Comparison of ENCODE assay signal across 19 cellular contexts in the genomic region with DNA sequence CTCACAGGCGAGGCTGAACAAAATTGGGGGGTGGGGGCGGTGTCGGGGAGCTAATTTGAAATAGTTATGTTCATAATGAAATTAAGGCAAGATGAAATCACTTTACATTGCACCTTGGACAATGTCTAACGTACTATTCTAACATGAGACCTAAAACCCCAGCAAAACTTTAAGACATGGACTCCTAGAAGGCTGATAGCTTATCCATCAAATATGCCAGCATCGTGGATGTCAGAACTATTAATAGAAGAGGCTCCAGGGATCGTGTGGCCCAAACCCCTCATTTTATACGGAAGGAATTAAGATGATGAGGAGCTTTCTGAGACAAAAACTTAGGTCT.
"Had no signal": no experiment of that assay in that cellular context is flagged by ENCODE, and none has a peak within 500 bp of the region (broad histone marks: within the 10 kb centered on the region; RNA-seq: fewer than 3 reads in every experiment).

No MANE protein-coding gene starts in this region.

- H3K9me3 ChIP-seq: esophagus squamous epithelium, psoas muscle, spleen, thoracic aorta, transverse colon had no signal

- ATAC-seq: effector memory CD8-positive, alpha-beta T cell; naive thymus-derived CD4-positive, alpha-beta T cell; psoas muscle; right cardiac atrium; stimulated activated memory B cell treated with anti-CD40 and anti-IgM and Interleukin-4, amounts not matched to agents 10 μg/mL and 1 μg/mL and 100 μg/mL, for 72 hours; stimulated activated naive CD8-positive, alpha-beta T cell treated with anti-CD3 and anti-CD28 coated beads, Interleukin-15, Interleukin-2, amounts not matched to agents 100 U/mL and 50 U/mL, for 24 hours had no signal

- H3K27ac ChIP-seq: esophagus squamous epithelium, psoas muscle, skin epidermis, spleen, thoracic aorta, transverse colon had no signal

- H3K4me3 ChIP-seq: esophagus squamous epithelium, psoas muscle, skin epidermis, spleen, thoracic aorta, transverse colon had no signal

- DNase-seq: cortex of kidney; effector memory CD8-positive, alpha-beta T cell; erythroblast; esophagus squamous epithelium; foreskin melanocyte; mesenchymal stem cell; midbrain; naive thymus-derived CD4-positive, alpha-beta T cell; nephron progenitor cell; nucleus accumbens; psoas muscle; right cardiac atrium; spleen; stimulated activated CD4-positive, alpha-beta T cell treated with anti-CD3 and anti-CD28 coated beads, Interleukin-4, amount 100 ng/mL, for 4 hours; stimulated activated naive CD8-positive, alpha-beta T cell treated with anti-CD3 and anti-CD28 coated beads, Interleukin-15, Interleukin-2, amounts not matched to agents 100 U/mL and 50 U/mL, for 24 hours; transverse colon had no signal

- H3K27me3 ChIP-seq: esophagus squamous epithelium, spleen, transverse colon had no signal

- H3K4me1 ChIP-seq: esophagus squamous epithelium, psoas muscle, spleen had no signal

- H3K36me3 ChIP-seq: spleen, thoracic aorta had no signal
